3 cellular contexts compared by ENCODE assay signal in genomic region chr2:65488527-65488926, GRCh38.
TF ChIP-seq lines count a peak whose summit lies in the region.

No MANE protein-coding gene starts in this region.

TF ChIP-seq in HCT116, 20 proteins besides CTCF, POLR2A, EP300 and RAD21:
- TF ChIP-seq ZNF274 (IDR thresholded peaks at IDR 0.05; ENCODE audit: low read depth, low read length), result peak; percentile 38; the same call in 1 of the 2 replicates
- TF ChIP-seq FOSL1 (IDR thresholded peaks at IDR 0.05; ENCODE audit: low read depth), result no peak

TF ChIP-seq in HEK293, 187 proteins besides CTCF, POLR2A, EP300 and RAD21:
- TF ChIP-seq ZBTB1 (tag by site-specific recombination; IDR thresholded peaks at IDR 0.05) (no peak), ZNF274 (IDR thresholded peaks at IDR 0.05; ENCODE audit: low read length) (no peak), ZNF274 (tag by site-specific recombination; IDR thresholded peaks at IDR 0.05; ENCODE audit: borderline replicate concordance) (peak; percentile 55; the same call in 1 of the 2 replicates)
TF ChIP-seq in HEK293: peak in this region for 1.

TF ChIP-seq in K562, 482 proteins besides CTCF, POLR2A, EP300 and RAD21:
- TF ChIP-seq HNRNPL (IDR thresholded peaks at IDR 0.05; ENCODE audit: low read depth, low read length), result no peak
- peak; percentile 20 for TF ChIP-seq RBM25 (IDR thresholded peaks at IDR 0.05; ENCODE audit: low read depth, low read length, severe bottlenecking)
